In genomic region chr19:35641515-35642151, GRCh38 we compare ENCODE assay signal across 8 cellular contexts. TPM values are rescaled to one million over a fixed set of nuclear protein-coding genes. Genes with fewer than 3 reads are reported as not detected.
DNase-seq lines count a peak whose midpoint lies in the region; ATAC-seq, FAIRE-seq and TF ChIP-seq lines count a peak whose summit lies in the region.

Gene ETV2 (plus strand): TSS chr19:35641745. CDS start chr19:35642461, 716 bp downstream.

- H3K4me3 ChIP-seq in A549 (no peak within 1 kb of the TSS), IMR-90 (ENCODE audit: insufficient read depth, low read depth, low read length) (no peak within 1 kb of the TSS), dorsolateral prefrontal cortex (no peak within 1 kb of the TSS)

- H3K27ac Mint-ChIP-seq in activated T-helper 17 cell treated with anti-CD3 and anti-CD28 coated beads, Interleukin-2, amount 50 U/mL, for 72 hours, result no peak within 1 kb of the TSS
- peak within 1 kb of the TSS in 4 of 6 donors; percentile 35 to 71 (median 56) for H3K27ac Mint-ChIP-seq in immature natural killer cell

- no peaks in the 10 kb centered on the region for H3K9me3 Mint-ChIP-seq in activated T-helper 17 cell treated with anti-CD3 and anti-CD28 coated beads, Interleukin-2, amount 50 U/mL, for 72 hours
- no peaks in the 10 kb centered on the region for H3K9me3 Mint-ChIP-seq in immature natural killer cell

- intact Hi-C loops in IMR-90 (cut with micrococcal nuclease), result no loop called here
- intact Hi-C loops in dorsolateral prefrontal cortex (cut with DNase I), result loop anchor here in 1 of 2 donors (5.0 kb wide), 1 partner anchor 94 kb away; the partner anchor contains the start of gene TMEM147

- TF ChIP-seq EP300 in A549 (IDR thresholded peaks at IDR 0.05), result no peak

- H2BK120ac ChIP-seq in IMR-90 (ENCODE audit: low read depth, low read length), result no peak within 1 kb of the TSS; the same call in 1 of the 2 replicates

- DNase-seq in A549 (ENCODE audit: low read depth in 1 of 2, low spot score in 1 of 2) (no peak), IMR-90 (peak; percentile 42), immature natural killer cell (peak; percentile 31 to 47 (median 43)), dorsolateral prefrontal cortex (no peak), putamen (ENCODE audit: low spot score) (no peak), inferior parietal cortex (ENCODE audit: extremely low spot score) (no peak)

- dilution Hi-C loops in IMR-90 (cut with HindIII; ENCODE audit: low sequenced_read_pairs, unreplicated experiment), result no loop called here

- H3K9ac ChIP-seq in IMR-90 (ENCODE audit: low read depth, low read length), result no peak within 1 kb of the TSS

- BruUV-seq in IMR-90 (replicated peaks; lab: Mats Ljungman, UMichigan), result no TSS peak

- peak within 1 kb of the TSS; percentile 69 for H2AK5ac ChIP-seq in IMR-90 (ENCODE audit: low read depth, low read length)

- in situ Hi-C loops in IMR-90 (cut with MboI; ENCODE audit: low sequenced_read_pairs), result no loop called here

- TF ChIP-seq RAD21 in A549 (conservative IDR thresholded peaks at IDR 0.05 in 1 of 2, IDR thresholded peaks at IDR 0.05 in 1 of 2) (no peak), IMR-90 (IDR thresholded peaks at IDR 0.05; ENCODE audit: low read length) (no peak)

- H3K9me3 ChIP-seq in A549 (no peaks in the 10 kb centered on the region), IMR-90 (ENCODE audit: control insufficient read depth, insufficient read depth, low read length) (no peaks in the 10 kb centered on the region)

- no peak for TF ChIP-seq CTCF in A549 (IDR thresholded peaks at IDR 0.05)
- TF ChIP-seq CTCF in IMR-90 (conservative IDR thresholded peaks at IDR 0.05; ENCODE audit: low read depth, low read length), result no peak
- TF ChIP-seq CTCF in dorsolateral prefrontal cortex (IDR thresholded peaks at IDR 0.05 in 54 of 56, conservative IDR thresholded peaks at IDR 0.05 in 2 of 56; ENCODE audit: low read depth in 1 of 56, partially characterized antibody in 56 of 56), result no peak

- H4K5ac ChIP-seq in IMR-90 (ENCODE audit: low read depth, low read length), result peak within 1 kb of the TSS; percentile 61

- TF ChIP-seq POLR2A in A549 (IDR thresholded peaks at IDR 0.05; ENCODE audit: low read length), result no peak
- TF ChIP-seq POLR2A in IMR-90 (IDR thresholded peaks at IDR 0.05; ENCODE audit: low read depth, low read length), result no peak

- H3K23ac ChIP-seq in IMR-90 (ENCODE audit: low read depth, low read length), result no peak within 1 kb of the TSS

- peak within 1 kb of the TSS; percentile 15; the same call in 1 of the 2 replicates for H3K14ac ChIP-seq in IMR-90 (replicated peaks; ENCODE audit: low read depth, low read length)

- H3K4me1 ChIP-seq in A549, result peaks cover 15% of the 10 kb centered on the region; the same call in 2 of the 3 replicates
- H3K4me1 ChIP-seq in IMR-90 (ENCODE audit: control insufficient read depth, insufficient read depth, low read length), result peaks cover 9% of the 10 kb centered on the region

- H3K36me3 ChIP-seq in IMR-90 (ENCODE audit: control insufficient read depth, insufficient read depth, low read length), result peaks cover 15% of the 10 kb centered on the region

- peaks cover 17% of the 10 kb centered on the region for H3K36me3 Mint-ChIP-seq in activated T-helper 17 cell treated with anti-CD3 and anti-CD28 coated beads, Interleukin-2, amount 50 U/mL, for 72 hours (ENCODE audit: low read depth)
- peaks cover 0 to 2% (median 0%) of the 10 kb centered on the region in 3 donors for H3K36me3 Mint-ChIP-seq in immature natural killer cell

- H3K27me3 ChIP-seq in IMR-90 (ENCODE audit: control insufficient read depth, insufficient read depth, low read length) (no peaks in the 10 kb centered on the region), dorsolateral prefrontal cortex (peaks cover 0 to 3% (median 0%) of the 10 kb centered on the region in 45 donors)

- ATAC-seq in A549 (no peak), IMR-90 (ENCODE audit: low read depth) (no peak), HG03442 (IDR thresholded peaks at IDR 0.05; ENCODE audit: unreplicated experiment) (no peak)
- no peak for ATAC-seq in activated T-helper 17 cell treated with anti-CD3 and anti-CD28 coated beads, Interleukin-2, amount 50 U/mL, for 72 hours (replicated peaks)

- H2BK5ac ChIP-seq in IMR-90 (ENCODE audit: low read depth, low read length, poor library complexity, severe bottlenecking), result peak within 1 kb of the TSS; percentile 27

- peak within 1 kb of the TSS; percentile 88 for H2AFZ ChIP-seq in IMR-90 (replicated peaks; ENCODE audit: low read length, poor library complexity)

- POLR2A ChIA-PET in A549 (lab: Yijun Ruan, JAX), result no interaction called here
- POLR2A ChIA-PET in IMR-90 (lab: Charles Lee; ENCODE audit: unreplicated experiment), result interaction anchor here (0.6 kb wide), 1 partner anchor 18 kb away, joined by 5 read pairs; no protein-coding TSS in a partner anchor

- H3K9me1 ChIP-seq in IMR-90 (ENCODE audit: insufficient read depth, low read length), result peaks cover 23% of the 10 kb centered on the region

- no peak within 1 kb of the TSS for H3K18ac ChIP-seq in IMR-90 (ENCODE audit: low read depth, low read length)

- H4K91ac ChIP-seq in IMR-90 (ENCODE audit: insufficient read depth, low read depth, low read length), result peak within 1 kb of the TSS; percentile 32; the same call in 1 of the 2 replicates

- peaks cover 0 to 5% of the 10 kb centered on the region in 2 experiments; a peak in 1 of 4 replicates for H3K79me1 ChIP-seq in IMR-90 (ENCODE audit: low read depth in 1 of 2, low read length in 2 of 2)

- peak within 1 kb of the TSS; percentile 25; the same call in 1 of the 2 replicates for H2BK20ac ChIP-seq in IMR-90 (ENCODE audit: low read depth, low read length)

- H2AK9ac ChIP-seq in IMR-90 (replicated peaks; ENCODE audit: low read depth, low read length, poor library complexity), result peak within 1 kb of the TSS; percentile 90

- H3K4ac ChIP-seq in IMR-90 (ENCODE audit: low read depth, low read length), result peak within 1 kb of the TSS; percentile 24; the same call in 1 of the 2 replicates

- no peak for FAIRE-seq in A549 (lab: Jason Lieb, UNC)

- no peaks in the 10 kb centered on the region for H3K27me3 Mint-ChIP-seq in activated T-helper 17 cell treated with anti-CD3 and anti-CD28 coated beads, Interleukin-2, amount 50 U/mL, for 72 hours
- peaks cover 0 to 2% (median 0%) of the 10 kb centered on the region in 3 donors for H3K27me3 Mint-ChIP-seq in immature natural killer cell (ENCODE audit: low read depth in 3 of 3)

- H3K4me1 Mint-ChIP-seq in activated T-helper 17 cell treated with anti-CD3 and anti-CD28 coated beads, Interleukin-2, amount 50 U/mL, for 72 hours, result peaks cover 6% of the 10 kb centered on the region
- peaks cover 16 to 27% of the 10 kb centered on the region in 2 donors for H3K4me1 Mint-ChIP-seq in immature natural killer cell

- CTCF ChIA-PET in A549 (lab: Yijun Ruan, JAX), result interaction anchor here (1.2 to 4.2 kb wide), 4 partner anchors 21 to 131 kb away, joined by 4 to 28 read pairs (median 7); no protein-coding TSS in a partner anchor
- CTCF ChIA-PET in IMR-90 (lab: Yijun Ruan, JAX), result no interaction called here

- H4K20me1 ChIP-seq in IMR-90 (ENCODE audit: insufficient read depth, low read length), result peaks cover 5% of the 10 kb centered on the region

- peak within 1 kb of the TSS; percentile 83 for H3K4me3 Mint-ChIP-seq in activated T-helper 17 cell treated with anti-CD3 and anti-CD28 coated beads, Interleukin-2, amount 50 U/mL, for 72 hours
- peak within 1 kb of the TSS; percentile 38 to 72 (median 55) for H3K4me3 Mint-ChIP-seq in immature natural killer cell

- H2BK15ac ChIP-seq in IMR-90 (ENCODE audit: low read depth, low read length), result no peak within 1 kb of the TSS

- WGBS in A549 (ENCODE audit: missing lambda C conversion rate), result 63% methylated on average over 21 of the region's 28 CpGs
- WGBS in IMR-90 (ENCODE audit: extremely low coverage in 2 of 2, insufficient read length in 1 of 2), 2 experiments, result 8% methylated on average over 2 of the region's 28 CpGs; no CpG with 5 or more reads in 1 of the 2 experiments

- peak within 1 kb of the TSS; percentile 23 to 47; a peak in 3 of 4 replicates for H4K8ac ChIP-seq in IMR-90 (ENCODE audit: low read depth in 2 of 2, low read length in 2 of 2)

- H3K27ac ChIP-seq in A549, result peak within 1 kb of the TSS in 1 of 2 experiments; percentile 89; a peak in 2 of 6 replicates
- H3K27ac ChIP-seq in IMR-90 (ENCODE audit: insufficient read depth, low read length), result no peak within 1 kb of the TSS; the same call in 1 of the 2 replicates
- no peak within 1 kb of the TSS for H3K27ac ChIP-seq in dorsolateral prefrontal cortex

- H3K56ac ChIP-seq in IMR-90 (ENCODE audit: extremely low read depth, insufficient read depth, low read length), result no peak within 1 kb of the TSS

- H3K4me2 ChIP-seq in A549, result peak within 1 kb of the TSS; percentile 98; the same call in 2 of the 3 replicates
- peak within 1 kb of the TSS; percentile 52 for H3K4me2 ChIP-seq in IMR-90 (ENCODE audit: low read depth, low read length)

TF ChIP-seq in IMR-90, 13 proteins besides CTCF, POLR2A, EP300 and RAD21:
- TF ChIP-seq ELK1 (IDR thresholded peaks at IDR 0.05; ENCODE audit: borderline replicate concordance, low read depth, low read length), result no peak
- no peak for TF ChIP-seq MXI1 (IDR thresholded peaks at IDR 0.05; ENCODE audit: borderline replicate concordance, low read depth, low read length)

RNA-seq across cellular contexts. Expression of gene ETV2, which starts in this region (rescaled TPM):
- polyA plus RNA-seq in A549 (2011; rRNA removed) (0.15 and 0.36 TPM in 2 replicates), A549 (2017; fragmentation: RNase III; extraction: RNeasy Plus Mini Kit Qiagen cat#74134 plus additional on column Dnase treatment) (1.1 to 1.3 TPM (median 1.1 TPM) in 3 replicates), IMR-90 (2012; rRNA removed) (1.2 and 1.4 TPM in 2 replicates), immature natural killer cell (under 1 TPM; 0.55 to 0.79 (median 0.68) TPM)
- polyA plus RNA-seq in A549 (2012; cell fraction: cytosol; rRNA removed), result 1.5 and 1.7 TPM in 2 replicates
- 1.1 and 2.0 TPM in 2 replicates for polyA plus RNA-seq in A549 (2012; cell fraction: nucleus; rRNA removed)
- polyA minus RNA-seq in A549 (2011; rRNA and poly(A)+ RNA removed), result not detected in 2 replicates
- total RNA-seq in IMR-90 (2012; rRNA removed) (0.28 TPM in 1 of 2 replicates, not detected in the other), dorsolateral prefrontal cortex (1 to 10 TPM in 12 of 120 experiments, under 1 TPM in 10, not detected in 98; 0.29 to 1.8 (median 1.1) TPM)
- 1.2 and 1.8 TPM in 2 replicates for polyA plus RNA-seq in IMR-90 (2012; cell fraction: cytosol; rRNA removed)
- polyA plus RNA-seq in IMR-90 (2012; cell fraction: nucleus; rRNA removed; ENCODE audit: low replicate concordance), result 0.64 and 1.3 TPM in 2 replicates
- under 1 TPM; 0.61 to 0.99 TPM for total RNA-seq in activated T-helper 17 cell treated with anti-CD3 and anti-CD28 coated beads, Interleukin-2, amount 50 U/mL, for 72 hours

Comparison
In these comparisons a context has a peak if more than half of its experiments do, and no peak if none do; other contexts are left out.
1. Peak in DNase-seq in immature natural killer cell; RNA of the gene not detected or under 1 TPM.